27 cellular contexts compared by ENCODE assay signal in the genomic region with DNA sequence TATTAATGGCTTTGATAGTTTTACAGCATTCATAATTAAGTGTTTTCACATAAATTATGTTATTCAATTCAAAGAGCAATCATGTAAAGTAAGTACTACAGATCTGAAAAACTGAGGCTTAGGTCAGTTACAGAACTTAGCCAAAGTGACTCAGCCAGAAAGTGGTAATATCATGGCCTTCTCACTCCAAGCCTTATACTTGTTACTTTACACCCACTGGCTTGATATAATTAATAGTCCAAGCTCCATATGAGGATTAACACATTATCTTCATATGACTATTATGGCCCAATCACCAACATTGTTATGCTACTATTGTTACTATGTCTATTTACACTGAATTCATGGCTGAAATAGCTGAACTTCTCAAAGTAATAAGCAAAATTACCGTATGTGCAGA. TPM values are rescaled to one million over a fixed set of nuclear protein-coding genes. Genes with fewer than 3 reads are reported as not detected.
"Had no signal": no experiment of that assay in that cellular context is flagged by ENCODE, and none has a peak within 500 bp of the region (broad histone marks: within the 10 kb centered on the region; RNA-seq: fewer than 3 reads in every experiment).

No MANE protein-coding gene starts in this region.

- H3K4me1 Mint-ChIP-seq: mesothelial cell of epicardium, nephron, neural progenitor cell had no signal

- H3K27ac Mint-ChIP-seq: mesothelial cell of epicardium, nephron, neural progenitor cell had no signal

- H3K9me3 Mint-ChIP-seq: mesothelial cell of epicardium, naive B cell, nephron, neural progenitor cell had no signal

- ATAC-seq: foreskin keratinocyte, gastroesophageal sphincter, heart left ventricle, left lobe of liver, mucosa of descending colon, sciatic nerve, upper lobe of right lung had no signal

- H3K27me3 Mint-ChIP-seq: naive B cell had no signal

- H3K4me3 Mint-ChIP-seq: mesothelial cell of epicardium, naive B cell, nephron, neural progenitor cell had no signal

- DNase-seq: colonic mucosa; dermis blood vessel endothelial cell; effector memory CD4-positive, alpha-beta T cell; foreskin keratinocyte; heart left ventricle; kidney; mucosa of descending colon; naive B cell; stimulated activated CD4-positive, alpha-beta T cell treated with anti-CD3 and anti-CD28 coated beads, Interleukin-12 subunit alpha, Interleukin-12 subunit beta, amount 100 ng/mL, for 4 hours; stimulated activated CD4-positive, alpha-beta T cell treated with anti-CD3 and anti-CD28 coated beads, Interleukin-1b, Interleukin-23, amount 100 ng/mL, for 48 hours; stimulated activated CD4-positive, alpha-beta T cell treated with anti-CD3 and anti-CD28 coated beads, Interleukin-4, amount 100 ng/mL, for 1 hour; stimulated activated CD8-positive, alpha-beta memory T cell treated with anti-CD3 and anti-CD28 coated beads, Interleukin-4, amount 100 ng/mL, for 48 hours; stimulated activated naive CD4-positive, alpha-beta T cell treated with Interleukin-2 at 50 U/mL for 16 hours; transverse colon; upper lobe of right lung had no signal

RNA-seq across cellular contexts. Expression of a gene that starts 50.7 kb away (rescaled TPM):
- total RNA-seq: dermis blood vessel endothelial cell, endothelial cell of umbilical vein, epithelial cell of proximal tubule, fibroblast of lung, foreskin keratinocyte, hepatocyte, mesothelial cell of epicardium, osteoblast, smooth muscle cell had no signal
